In the genomic region with DNA sequence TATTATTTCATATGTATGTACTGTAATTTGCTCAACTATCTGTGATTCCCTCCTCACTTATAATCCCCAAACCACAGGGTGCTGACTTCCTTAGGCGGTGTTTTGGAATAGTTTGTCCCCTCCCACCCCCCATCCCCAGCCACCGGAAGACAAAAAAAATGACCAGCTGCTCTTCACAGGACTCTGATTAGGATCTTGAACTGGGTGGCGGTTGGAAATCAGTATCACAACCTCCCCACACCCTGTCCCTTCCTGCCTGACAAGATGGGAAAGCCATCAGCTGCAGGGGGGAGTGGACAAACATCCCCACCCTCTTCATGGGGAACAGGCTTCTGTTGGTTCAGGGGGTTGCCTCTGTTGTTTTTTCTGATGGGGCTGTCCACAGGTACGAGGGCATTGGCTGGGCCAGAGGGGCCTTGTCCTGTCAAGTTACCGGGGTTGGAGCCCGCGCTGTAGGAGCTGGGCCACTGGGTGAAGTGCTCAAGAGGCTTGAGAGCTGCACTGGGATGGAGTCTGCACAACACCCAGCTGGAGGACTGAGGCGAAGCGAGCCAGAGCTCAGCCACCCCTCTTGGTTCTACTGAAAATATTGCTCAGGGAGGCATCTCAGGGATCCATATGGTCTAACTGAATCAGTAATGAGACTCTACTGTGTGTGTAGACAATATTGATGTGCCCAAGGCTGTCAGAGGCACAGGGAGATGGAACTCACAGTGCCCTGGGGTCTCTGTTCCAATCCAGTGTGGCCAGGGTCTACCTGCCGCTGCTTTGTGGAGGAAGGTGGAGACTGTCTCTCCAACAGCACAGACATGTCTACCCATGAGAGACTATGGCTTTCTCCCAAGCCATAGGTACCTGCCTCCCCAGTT, we compare ENCODE assay signal across 1 cellular context.
TF ChIP-seq lines count a peak whose summit lies in the region.

No MANE protein-coding gene starts in this region.

TF ChIP-seq in K562, 482 proteins besides CTCF, POLR2A, EP300 and RAD21 (continued from another document and continues in another):
- peak; percentile 52; the same call in 1 of the 2 replicates for TF ChIP-seq ZBTB12 (CRISPR knock-in tag; IDR thresholded peaks at IDR 0.05)
- TF ChIP-seq, protein P1, sequence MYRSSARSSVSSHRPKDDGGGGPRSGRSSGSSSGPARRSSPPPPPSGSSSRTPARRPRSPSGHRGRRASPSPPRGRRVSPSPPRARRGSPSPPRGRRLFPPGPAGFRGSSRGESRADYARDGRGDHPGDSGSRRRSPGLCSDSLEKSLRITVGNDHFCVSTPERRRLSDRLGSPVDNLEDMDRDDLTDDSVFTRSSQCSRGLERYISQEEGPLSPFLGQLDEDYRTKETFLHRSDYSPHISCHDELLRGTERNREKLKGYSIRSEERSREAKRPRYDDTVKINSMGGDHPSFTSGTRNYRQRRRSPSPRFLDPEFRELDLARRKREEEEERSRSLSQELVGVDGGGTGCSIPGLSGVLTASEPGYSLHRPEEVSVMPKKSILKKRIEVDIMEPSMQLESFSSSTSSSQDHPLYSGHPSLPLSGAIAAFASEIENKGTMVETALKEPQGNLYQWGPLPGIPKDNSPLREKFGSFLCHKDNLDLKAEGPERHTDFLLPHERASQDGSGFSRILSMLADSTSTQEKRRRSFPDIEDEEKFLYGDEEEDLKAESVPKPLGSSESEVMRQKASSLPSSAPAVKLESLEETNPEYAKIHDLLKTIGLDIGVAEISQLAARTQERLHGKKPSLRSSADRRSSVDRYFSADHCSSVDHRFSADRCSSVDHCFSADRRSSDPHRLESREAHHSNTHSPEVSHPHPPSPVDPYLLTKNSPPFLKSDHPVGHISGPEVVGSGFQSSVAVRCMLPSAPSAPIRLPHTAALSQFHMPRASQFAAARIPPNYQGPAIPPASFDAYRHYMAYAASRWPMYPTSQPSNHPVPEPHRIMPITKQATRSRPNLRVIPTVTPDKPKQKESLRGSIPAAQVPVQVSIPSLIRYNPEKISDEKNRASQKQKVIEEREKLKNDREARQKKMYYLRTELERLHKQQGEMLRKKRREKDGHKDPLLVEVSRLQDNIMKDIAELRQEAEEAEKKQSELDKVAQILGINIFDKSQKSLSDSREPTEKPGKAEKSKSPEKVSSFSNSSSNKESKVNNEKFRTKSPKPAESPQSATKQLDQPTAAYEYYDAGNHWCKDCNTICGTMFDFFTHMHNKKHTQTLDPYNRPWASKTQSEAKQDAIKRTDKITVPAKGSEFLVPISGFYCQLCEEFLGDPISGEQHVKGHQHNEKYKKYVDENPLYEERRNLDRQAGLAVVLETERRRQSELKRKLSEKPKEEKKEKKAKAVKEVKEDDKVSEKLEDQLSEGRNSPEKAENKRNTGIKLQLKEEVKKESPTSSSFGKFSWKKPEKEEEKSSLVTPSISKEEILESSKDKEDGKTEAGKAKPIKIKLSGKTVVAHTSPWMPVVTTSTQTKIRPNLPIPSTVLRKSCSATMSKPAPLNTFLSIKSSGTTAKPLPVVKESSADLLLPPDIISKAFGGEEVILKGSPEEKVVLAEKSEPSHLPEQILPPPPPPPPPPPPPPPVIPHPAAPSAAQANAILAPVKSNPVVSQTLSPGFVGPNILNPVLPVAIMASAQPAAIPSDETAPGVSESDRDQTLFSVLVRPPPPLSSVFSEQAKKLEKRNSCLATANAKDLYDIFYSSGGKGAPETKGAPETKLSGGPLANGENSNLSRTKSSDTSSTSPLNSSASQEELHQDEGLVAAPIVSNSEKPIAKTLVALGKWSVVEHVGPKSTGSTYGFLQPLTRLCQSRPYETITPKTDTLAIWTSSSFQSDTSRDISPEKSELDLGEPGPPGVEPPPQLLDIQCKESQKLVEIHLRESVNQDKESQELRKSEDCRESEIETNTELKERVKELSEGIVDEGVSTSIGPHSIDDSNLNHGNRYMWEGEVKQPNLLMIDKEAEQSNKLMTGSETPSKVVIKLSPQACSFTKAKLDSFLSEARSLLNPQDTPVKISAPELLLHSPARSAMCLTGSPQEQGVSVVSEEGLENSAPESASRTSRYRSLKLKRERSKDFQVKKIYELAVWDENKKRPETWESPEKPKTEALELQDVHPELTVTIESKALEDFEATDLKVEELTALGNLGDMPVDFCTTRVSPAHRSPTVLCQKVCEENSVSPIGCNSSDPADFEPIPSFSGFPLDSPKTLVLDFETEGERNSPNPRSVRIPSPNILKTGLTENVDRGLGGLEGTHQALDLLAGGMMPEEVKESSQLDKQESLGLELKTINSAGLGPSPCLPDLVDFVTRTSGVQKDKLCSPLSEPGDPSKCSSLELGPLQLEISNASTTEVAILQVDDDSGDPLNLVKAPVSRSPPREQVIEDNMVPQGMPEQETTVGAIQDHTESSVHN (IDR thresholded peaks at IDR 0.05; ENCODE audit: borderline replicate concordance in 1 of 2, low read depth in 1 of 2) = peak in 1 of 2 experiments; percentile 76; a peak in 2 of 4 replicates
- peak; percentile 97 for TF ChIP-seq DMBX1 (CRISPR knock-in tag; IDR thresholded peaks at IDR 0.05; ENCODE audit: borderline replicate concordance)
- TF ChIP-seq, protein P2, sequence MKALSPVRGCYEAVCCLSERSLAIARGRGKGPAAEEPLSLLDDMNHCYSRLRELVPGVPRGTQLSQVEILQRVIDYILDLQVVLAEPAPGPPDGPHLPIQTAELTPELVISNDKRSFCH (CRISPR knock-in tag; IDR thresholded peaks at IDR 0.05) = no peak
- TF ChIP-seq, protein P2 (tag; IDR thresholded peaks at IDR 0.05) = peak; percentile 88; the same call in 1 of the 2 replicates
- peak; percentile 67 for TF ChIP-seq FOSL1 (tag; conservative IDR thresholded peaks at IDR 0.05)
- TF ChIP-seq JUND (IDR thresholded peaks at IDR 0.05; ENCODE audit: borderline replicate concordance, low read depth, low read length) = peak; percentile 79
- TF ChIP-seq JUND (tag; IDR thresholded peaks at IDR 0.05; ENCODE audit: borderline replicate concordance, low read depth, low read length) = peak; percentile 81; the same call in 2 of the 3 replicates
- TF ChIP-seq POLR2G (IDR thresholded peaks at IDR 0.05; ENCODE audit: low read depth, low read length) = peak; percentile 66
- TF ChIP-seq NRF1 (conservative IDR thresholded peaks at IDR 0.05 in 1 of 2, IDR thresholded peaks at IDR 0.05 in 1 of 2) = peak in 1 of 2 experiments; percentile 20; a peak in 1 of 4 replicates
- TF ChIP-seq RBBP5 (IDR thresholded peaks at IDR 0.05; ENCODE audit: borderline replicate concordance, insufficient read depth, low read length, poor library complexity, severe bottlenecking) = no peak
- TF ChIP-seq, protein P3, sequence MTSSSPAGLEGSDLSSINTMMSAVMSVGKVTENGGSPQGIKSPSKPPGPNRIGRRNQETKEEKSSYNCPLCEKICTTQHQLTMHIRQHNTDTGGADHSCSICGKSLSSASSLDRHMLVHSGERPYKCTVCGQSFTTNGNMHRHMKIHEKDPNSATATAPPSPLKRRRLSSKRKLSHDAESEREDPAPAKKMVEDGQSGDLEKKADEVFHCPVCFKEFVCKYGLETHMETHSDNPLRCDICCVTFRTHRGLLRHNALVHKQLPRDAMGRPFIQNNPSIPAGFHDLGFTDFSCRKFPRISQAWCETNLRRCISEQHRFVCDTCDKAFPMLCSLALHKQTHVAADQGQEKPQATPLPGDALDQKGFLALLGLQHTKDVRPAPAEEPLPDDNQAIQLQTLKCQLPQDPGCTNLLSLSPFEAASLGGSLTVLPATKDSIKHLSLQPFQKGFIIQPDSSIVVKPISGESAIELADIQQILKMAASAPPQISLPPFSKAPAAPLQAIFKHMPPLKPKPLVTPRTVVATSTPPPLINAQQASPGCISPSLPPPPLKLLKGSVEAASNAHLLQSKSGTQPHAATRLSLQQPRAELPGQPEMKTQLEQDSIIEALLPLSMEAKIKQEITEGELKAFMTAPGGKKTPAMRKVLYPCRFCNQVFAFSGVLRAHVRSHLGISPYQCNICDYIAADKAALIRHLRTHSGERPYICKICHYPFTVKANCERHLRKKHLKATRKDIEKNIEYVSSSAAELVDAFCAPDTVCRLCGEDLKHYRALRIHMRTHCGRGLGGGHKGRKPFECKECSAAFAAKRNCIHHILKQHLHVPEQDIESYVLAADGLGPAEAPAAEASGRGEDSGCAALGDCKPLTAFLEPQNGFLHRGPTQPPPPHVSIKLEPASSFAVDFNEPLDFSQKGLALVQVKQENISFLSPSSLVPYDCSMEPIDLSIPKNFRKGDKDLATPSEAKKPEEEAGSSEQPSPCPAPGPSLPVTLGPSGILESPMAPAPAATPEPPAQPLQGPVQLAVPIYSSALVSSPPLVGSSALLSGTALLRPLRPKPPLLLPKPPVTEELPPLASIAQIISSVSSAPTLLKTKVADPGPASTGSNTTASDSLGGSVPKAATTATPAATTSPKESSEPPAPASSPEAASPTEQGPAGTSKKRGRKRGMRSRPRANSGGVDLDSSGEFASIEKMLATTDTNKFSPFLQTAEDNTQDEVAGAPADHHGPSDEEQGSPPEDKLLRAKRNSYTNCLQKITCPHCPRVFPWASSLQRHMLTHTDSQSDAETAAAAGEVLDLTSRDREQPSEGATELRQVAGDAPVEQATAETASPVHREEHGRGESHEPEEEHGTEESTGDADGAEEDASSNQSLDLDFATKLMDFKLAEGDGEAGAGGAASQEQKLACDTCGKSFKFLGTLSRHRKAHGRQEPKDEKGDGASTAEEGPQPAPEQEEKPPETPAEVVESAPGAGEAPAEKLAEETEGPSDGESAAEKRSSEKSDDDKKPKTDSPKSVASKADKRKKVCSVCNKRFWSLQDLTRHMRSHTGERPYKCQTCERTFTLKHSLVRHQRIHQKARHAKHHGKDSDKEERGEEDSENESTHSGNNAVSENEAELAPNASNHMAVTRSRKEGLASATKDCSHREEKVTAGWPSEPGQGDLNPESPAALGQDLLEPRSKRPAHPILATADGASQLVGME (CRISPR knock-in tag; IDR thresholded peaks at IDR 0.05) = peak; percentile 95
- peak; percentile 70; the same call in 1 of the 2 replicates for TF ChIP-seq ZBTB7A (IDR thresholded peaks at IDR 0.05; ENCODE audit: borderline replicate concordance, control insufficient read depth, low read depth, low read length)
- no peak for TF ChIP-seq ETS2 (tag; IDR thresholded peaks at IDR 0.05; ENCODE audit: borderline replicate concordance, poor library complexity, severe bottlenecking)
- TF ChIP-seq CREB5 (CRISPR knock-in tag; IDR thresholded peaks at IDR 0.05) = peak; percentile 80; the same call in 1 of the 2 replicates
- TF ChIP-seq NELFE (IDR thresholded peaks at IDR 0.05; ENCODE audit: insufficient read depth, insufficient read length) = no peak
- peak; percentile 49 to 88; a peak in 2 of 4 replicates for TF ChIP-seq ARNT (IDR thresholded peaks at IDR 0.05)
- TF ChIP-seq CXXC5 (CRISPR knock-in tag; IDR thresholded peaks at IDR 0.05) = peak; percentile 80
- TF ChIP-seq MCM3 (IDR thresholded peaks at IDR 0.05) = no peak
- TF ChIP-seq, protein P4, sequence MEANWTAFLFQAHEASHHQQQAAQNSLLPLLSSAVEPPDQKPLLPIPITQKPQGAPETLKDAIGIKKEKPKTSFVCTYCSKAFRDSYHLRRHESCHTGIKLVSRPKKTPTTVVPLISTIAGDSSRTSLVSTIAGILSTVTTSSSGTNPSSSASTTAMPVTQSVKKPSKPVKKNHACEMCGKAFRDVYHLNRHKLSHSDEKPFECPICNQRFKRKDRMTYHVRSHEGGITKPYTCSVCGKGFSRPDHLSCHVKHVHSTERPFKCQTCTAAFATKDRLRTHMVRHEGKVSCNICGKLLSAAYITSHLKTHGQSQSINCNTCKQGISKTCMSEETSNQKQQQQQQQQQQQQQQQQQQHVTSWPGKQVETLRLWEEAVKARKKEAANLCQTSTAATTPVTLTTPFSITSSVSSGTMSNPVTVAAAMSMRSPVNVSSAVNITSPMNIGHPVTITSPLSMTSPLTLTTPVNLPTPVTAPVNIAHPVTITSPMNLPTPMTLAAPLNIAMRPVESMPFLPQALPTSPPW (CRISPR knock-in tag; IDR thresholded peaks at IDR 0.05) = peak; percentile 97
- peak; percentile 89 for TF ChIP-seq TAF9B (IDR thresholded peaks at IDR 0.05; ENCODE audit: partially characterized antibody)
- TF ChIP-seq, protein P5, sequence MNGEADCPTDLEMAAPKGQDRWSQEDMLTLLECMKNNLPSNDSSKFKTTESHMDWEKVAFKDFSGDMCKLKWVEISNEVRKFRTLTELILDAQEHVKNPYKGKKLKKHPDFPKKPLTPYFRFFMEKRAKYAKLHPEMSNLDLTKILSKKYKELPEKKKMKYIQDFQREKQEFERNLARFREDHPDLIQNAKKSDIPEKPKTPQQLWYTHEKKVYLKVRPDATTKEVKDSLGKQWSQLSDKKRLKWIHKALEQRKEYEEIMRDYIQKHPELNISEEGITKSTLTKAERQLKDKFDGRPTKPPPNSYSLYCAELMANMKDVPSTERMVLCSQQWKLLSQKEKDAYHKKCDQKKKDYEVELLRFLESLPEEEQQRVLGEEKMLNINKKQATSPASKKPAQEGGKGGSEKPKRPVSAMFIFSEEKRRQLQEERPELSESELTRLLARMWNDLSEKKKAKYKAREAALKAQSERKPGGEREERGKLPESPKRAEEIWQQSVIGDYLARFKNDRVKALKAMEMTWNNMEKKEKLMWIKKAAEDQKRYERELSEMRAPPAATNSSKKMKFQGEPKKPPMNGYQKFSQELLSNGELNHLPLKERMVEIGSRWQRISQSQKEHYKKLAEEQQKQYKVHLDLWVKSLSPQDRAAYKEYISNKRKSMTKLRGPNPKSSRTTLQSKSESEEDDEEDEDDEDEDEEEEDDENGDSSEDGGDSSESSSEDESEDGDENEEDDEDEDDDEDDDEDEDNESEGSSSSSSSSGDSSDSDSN (IDR thresholded peaks at IDR 0.05; ENCODE audit: borderline replicate concordance in 1 of 2, low read depth in 2 of 2, low read length in 2 of 2) = peak in 1 of 2 experiments; percentile 73; a peak in 1 of 4 replicates
- no peak for TF ChIP-seq ZC3H4 (CRISPR knock-in tag; IDR thresholded peaks at IDR 0.05; ENCODE audit: borderline replicate concordance)
- TF ChIP-seq ZNF830 (CRISPR knock-in tag; IDR thresholded peaks at IDR 0.05) = peak; percentile 85; the same call in 1 of the 2 replicates
- TF ChIP-seq ZNF239 (CRISPR knock-in tag; IDR thresholded peaks at IDR 0.05) = peak; percentile 71; the same call in 1 of the 2 replicates
- peak; percentile 79 for TF ChIP-seq BRD9 (IDR thresholded peaks at IDR 0.05; ENCODE audit: low read depth, partially characterized antibody)
- TF ChIP-seq MEIS2 (IDR thresholded peaks at IDR 0.05; ENCODE audit: partially characterized antibody) = peak; percentile 76
